1 cellular context compared by ENCODE assay signal in genomic region chr2:120881981-120882788, GRCh38.
TF ChIP-seq lines count a peak whose summit lies in the region.

No MANE protein-coding gene starts in this region.

TF ChIP-seq in H1, 55 proteins besides CTCF, POLR2A, EP300 and RAD21 (continued from another document):
- TF ChIP-seq SP4 (IDR thresholded peaks at IDR 0.05; ENCODE audit: low read length) (no peak), RFX5 (IDR thresholded peaks at IDR 0.05; ENCODE audit: borderline replicate concordance, low read depth, low read length) (no peak), EGR1 (IDR thresholded peaks at IDR 0.05; ENCODE audit: borderline replicate concordance, low read depth, low read length) (no peak), FOSL1 (IDR thresholded peaks at IDR 0.05; ENCODE audit: insufficient read depth, low read depth, low read length) (no peak), SIN3A (conservative IDR thresholded peaks at IDR 0.05 in 1 of 2, IDR thresholded peaks at IDR 0.05 in 1 of 2; ENCODE audit: low read depth in 1 of 2, low read length in 2 of 2) (no peak), CBX5 (IDR thresholded peaks at IDR 0.05; ENCODE audit: low read depth, low read length) (no peak), JUN (IDR thresholded peaks at IDR 0.05; ENCODE audit: low read depth, low read length) (no peak), BACH1 (IDR thresholded peaks at IDR 0.05; ENCODE audit: low read length) (no peak)
